8 cellular contexts compared by ENCODE assay signal in genomic region chr12:55974308-55974724, GRCh38. TPM values are rescaled to one million over a fixed set of nuclear protein-coding genes. Genes with fewer than 3 reads are reported as not detected.
DNase-seq lines count a peak whose midpoint lies in the region; ATAC-seq, FAIRE-seq and TF ChIP-seq lines count a peak whose summit lies in the region.

No MANE protein-coding gene starts in this region.

- TF ChIP-seq EP300 in K562 (IDR thresholded peaks at IDR 0.05; ENCODE audit: low read length) = no peak

- POLR2A ChIA-PET in K562 (lab: Yijun Ruan, JAX) = interaction anchor here (0.6 to 2.5 kb wide), 30 partner anchors 10 to 1956 kb away, joined by 3 to 49 read pairs (median 4); partner anchors contain the start of genes DNAJC14, IKZF4, ORMDL2 and PYM1

- peak overlapping the region; percentile 85 for H3K4me2 ChIP-seq in K562 (ENCODE audit: insufficient read depth, low read length)

- TF ChIP-seq RAD21 in K562 (CRISPR knock-in tag; conservative IDR thresholded peaks at IDR 0.05 in 1 of 2, IDR thresholded peaks at IDR 0.05 in 1 of 2) = no peak

- peak overlapping the region; percentile 68 for H3K4me3 ChIP-seq in K562

- TF ChIP-seq POLR2A in K562 (conservative IDR thresholded peaks at IDR 0.05) = peak; percentile 44; the same call in 1 of the 2 replicates

- ATAC-seq in HG02885 (IDR thresholded peaks at IDR 0.05; ENCODE audit: poor library complexity, unreplicated experiment) (peak; percentile 17), K562 (peak; percentile 68)

- H3K4me1 ChIP-seq in K562 (replicated peaks in 1 of 2; ENCODE audit: control insufficient read depth in 2 of 2, insufficient read depth in 2 of 2, low read length in 2 of 2) = peaks cover 14 to 21% of the 10 kb centered on the region in 2 experiments

- peaks cover 48% of the 10 kb centered on the region for H3K36me3 ChIP-seq in K562 (ENCODE audit: control insufficient read depth, insufficient read depth, low read length)

- CTCF ChIA-PET in K562 (lab: Yijun Ruan, JAX; ENCODE audit: low intra/inter-chr PET ratio) = interaction anchor here (0.6 kb wide), 1 partner anchor 41 kb away, joined by 3 read pairs; no protein-coding TSS in a partner anchor

- H3K27ac ChIP-seq in 22Rv1 (peak overlapping the region; percentile 89), K562 (ENCODE audit: extremely low read depth, low read depth, low read length) (peak overlapping the region; percentile 63)

- H3K79me2 ChIP-seq in K562 (ENCODE audit: control insufficient read depth, insufficient read depth, low read length) = peaks cover 46% of the 10 kb centered on the region

- TF ChIP-seq CTCF in 22Rv1 (IDR thresholded peaks at IDR 0.05) = no peak
- no peak for TF ChIP-seq CTCF in GM10266 (IDR thresholded peaks at IDR 0.05; ENCODE audit: control insufficient read depth, insufficient read depth, low read depth, missing control alignments)
- no peak for TF ChIP-seq CTCF in K562 (IDR thresholded peaks at IDR 0.05 in 2 of 3, conservative IDR thresholded peaks at IDR 0.05 in 1 of 3; ENCODE audit: insufficient read depth in 2 of 3, low read depth in 1 of 3, low read length in 3 of 3)

- FAIRE-seq in K562 (lab: Jason Lieb, UNC) = peak; percentile 65

- intact Hi-C loops in K562 (cut with micrococcal nuclease) = loop anchor here (5.0 kb wide), 1 partner anchor 47 kb away; the partner anchor contains the start of gene PYM1

- H4K20me1 ChIP-seq in K562 (replicated peaks; ENCODE audit: control insufficient read depth, insufficient read depth, low read length) = no peaks in the 10 kb centered on the region; the same call in 1 of the 2 replicates

- 2% methylated on average over 10 of the region's 15 CpGs for whole genome bisulfite sequencing in K562 (ENCODE audit: insufficient coverage, low coverage, missing lambda C conversion rate)

- H3K27me3 ChIP-seq in K562 (ENCODE audit: control insufficient read depth in 2 of 2, insufficient read depth in 2 of 2, low read length in 2 of 2) = no peaks in the 10 kb centered on the region

- in situ Hi-C loops in K562 (cut with MboI) = no loop called here

- peak; percentile 32 for DNase-seq in GM10266 (ENCODE audit: extremely low spot score)
- DNase-seq in NCI-H774 (lab: John Stamatoyannopoulos, UW) = peak; percentile 43
- DNase-seq in K562 (ENCODE audit: extremely low read depth in 1 of 4, low spot score in 3 of 4) = peak in 3 of 4 experiments; percentile 64 to 67 (median 65)
- DNase-seq in islet precursor cell = peak; percentile 89
- DNase-seq in stimulated activated CD4-positive, alpha-beta T cell treated with anti-CD3 and anti-CD28 coated beads, Interleukin-4, amount 100 ng/mL, for 1 hour = peak; percentile 23
- DNase-seq in epidermal melanocyte (ENCODE audit: insufficient read length, low spot score) = no peak

- no peaks in the 10 kb centered on the region for H3K9me3 ChIP-seq in K562 (replicated peaks; ENCODE audit: control insufficient read depth, insufficient read depth, low read depth, low read length)

- H3K9ac ChIP-seq in K562 (ENCODE audit: insufficient read depth in 1 of 2, low read depth in 2 of 2, low read length in 2 of 2) = peak overlapping the region; percentile 80 to 92

- H3K9me1 ChIP-seq in K562 (ENCODE audit: control insufficient read depth, insufficient read depth, low read length) = no peaks in the 10 kb centered on the region

- BruUV-seq in K562 (replicated peaks; lab: Mats Ljungman, UMichigan) = no TSS peak

- H2AFZ ChIP-seq in K562 (ENCODE audit: low read depth, low read length) = peak overlapping the region; percentile 50

RNA-seq across cellular contexts. Expression of gene RAB5B, which starts 0.4 kb away (rescaled TPM):
- 74.2 and 106 TPM in 2 replicates for total RNA-seq in K562 (2011; cell fraction: chromatin; rRNA removed; ENCODE audit: low replicate concordance)
- 56.2 and 58.3 TPM in 2 replicates for total RNA-seq in K562 (2011; cell fraction: nucleolus; rRNA removed)
- 79.6 and 100 TPM in 2 replicates for total RNA-seq in K562 (2011; cell fraction: nucleoplasm; rRNA removed)
- total RNA-seq in K562 (2014; rRNA removed) (14.3 and 18.2 TPM in 2 replicates), K562 (2014; rRNA removed; fragmentation: Illumina TruSeq; extraction: Trizol) (24.7 and 25.2 TPM in 2 replicates), K562 (2015; rRNA removed; fragmentation: Illumina TruSeq; extraction: Trizol) (20.8 and 22.0 TPM in 2 replicates), K562 (2021) (33.7 and 35.1 TPM in 2 replicates)
- polyA plus RNA-seq in K562 (2011; rRNA removed) (73.8 and 79.6 TPM in 2 replicates), K562 (2014; fragmentation: Illumina TruSeq; extraction: Trizol) (39.7 and 49.4 TPM in 2 replicates), K562 (2014; fragmentation: Nextera tagmentation; extraction: Ambion mirVana) (10 to 100 TPM in 1 of 2 experiments, 1 to 10 TPM in 1; 6.8 to 12.2 TPM), K562 (2014; rRNA removed) (29.5 and 37.1 TPM in 2 replicates)
- 46.7 and 81.7 TPM in 2 replicates for polyA plus RNA-seq in K562 (2011; cell fraction: cytosol; rRNA removed)
- 47.0 and 59.0 TPM in 2 replicates for polyA plus RNA-seq in K562 (2011; cell fraction: nucleus; rRNA removed)
- polyA plus RNA-seq in K562 (2012) = 30.1 and 47.5 TPM in 2 replicates
- polyA minus RNA-seq in K562 (2011; rRNA and poly(A)+ RNA removed) = 71.3 and 77.5 TPM in 2 replicates
- polyA minus RNA-seq in K562 (2011; cell fraction: cytosol; rRNA and poly(A)+ RNA removed) = 31.7 and 33.6 TPM in 2 replicates
- 13.5 and 26.8 TPM in 2 replicates for polyA minus RNA-seq in K562 (2011; cell fraction: nucleus; rRNA and poly(A)+ RNA removed)

RNA-seq across cellular contexts. Expression of gene CDK2, which starts 7.7 kb away (rescaled TPM):
- 59.4 and 105 TPM in 2 replicates for total RNA-seq in K562 (2011; cell fraction: chromatin; rRNA removed; ENCODE audit: low replicate concordance)
- total RNA-seq in K562 (2011; cell fraction: nucleolus; rRNA removed) = 83.6 and 91.2 TPM in 2 replicates
- 82.4 and 85.6 TPM in 2 replicates for total RNA-seq in K562 (2011; cell fraction: nucleoplasm; rRNA removed)
- total RNA-seq in K562 (2014; rRNA removed) (83.6 and 101 TPM in 2 replicates), K562 (2014; rRNA removed; fragmentation: Illumina TruSeq; extraction: Trizol) (96.5 and 116 TPM in 2 replicates), K562 (2015; rRNA removed; fragmentation: Illumina TruSeq; extraction: Trizol) (106 and 111 TPM in 2 replicates), K562 (2021) (110 and 133 TPM in 2 replicates)
- polyA plus RNA-seq in K562 (2011; rRNA removed) (200 and 213 TPM in 2 replicates), K562 (2014; fragmentation: Illumina TruSeq; extraction: Trizol) (129 and 166 TPM in 2 replicates), K562 (2014; fragmentation: Nextera tagmentation; extraction: Ambion mirVana) (10 to 100 TPM; 17.4 to 26.4 TPM), K562 (2014; rRNA removed) (109 and 114 TPM in 2 replicates)
- 130 and 203 TPM in 2 replicates for polyA plus RNA-seq in K562 (2011; cell fraction: cytosol; rRNA removed)
- polyA plus RNA-seq in K562 (2011; cell fraction: nucleus; rRNA removed) = 271 and 421 TPM in 2 replicates
- polyA plus RNA-seq in K562 (2012) = 106 and 139 TPM in 2 replicates
- 58.7 and 86.0 TPM in 2 replicates for polyA minus RNA-seq in K562 (2011; rRNA and poly(A)+ RNA removed)
- 48.2 and 82.6 TPM in 2 replicates for polyA minus RNA-seq in K562 (2011; cell fraction: cytosol; rRNA and poly(A)+ RNA removed)
- 31.2 and 44.9 TPM in 2 replicates for polyA minus RNA-seq in K562 (2011; cell fraction: nucleus; rRNA and poly(A)+ RNA removed)

RNA-seq across cellular contexts. Expression of gene PMEL, which starts 8.5 kb away (rescaled TPM):
- 2.5 and 8.4 TPM in 2 replicates for total RNA-seq in K562 (2011; cell fraction: chromatin; rRNA removed; ENCODE audit: low replicate concordance)
- total RNA-seq in K562 (2011; cell fraction: nucleolus; rRNA removed) = 3.4 and 4.2 TPM in 2 replicates
- total RNA-seq in K562 (2011; cell fraction: nucleoplasm; rRNA removed) = 5.3 and 6.1 TPM in 2 replicates
- total RNA-seq in K562 (2014; rRNA removed) (0.36 and 0.78 TPM in 2 replicates), K562 (2014; rRNA removed; fragmentation: Illumina TruSeq; extraction: Trizol) (0.96 and 1.1 TPM in 2 replicates), K562 (2015; rRNA removed; fragmentation: Illumina TruSeq; extraction: Trizol) (0.54 and 0.72 TPM in 2 replicates), K562 (2021) (0.96 and 0.98 TPM in 2 replicates)
- polyA plus RNA-seq in K562 (2011; rRNA removed) (2.0 and 2.8 TPM in 2 replicates), K562 (2014; fragmentation: Illumina TruSeq; extraction: Trizol) (1.4 and 1.9 TPM in 2 replicates), K562 (2014; fragmentation: Nextera tagmentation; extraction: Ambion mirVana) (under 1 TPM; 0.39 to 0.68 TPM), K562 (2014; rRNA removed) (1.1 and 2.5 TPM in 2 replicates)
- polyA plus RNA-seq in K562 (2011; cell fraction: cytosol; rRNA removed) = 2.1 and 2.8 TPM in 2 replicates
- 9.6 and 10.1 TPM in 2 replicates for polyA plus RNA-seq in K562 (2011; cell fraction: nucleus; rRNA removed)
- polyA plus RNA-seq in K562 (2012) = 0.81 and 1.9 TPM in 2 replicates
- 1.5 and 1.6 TPM in 2 replicates for polyA minus RNA-seq in K562 (2011; rRNA and poly(A)+ RNA removed)
- polyA minus RNA-seq in K562 (2011; cell fraction: cytosol; rRNA and poly(A)+ RNA removed) = not detected in 2 replicates
- 1.2 and 1.6 TPM in 2 replicates for polyA minus RNA-seq in K562 (2011; cell fraction: nucleus; rRNA and poly(A)+ RNA removed)

RNA-seq across cellular contexts. Expression of gene SUOX, which starts 22.8 kb away (rescaled TPM):
- 64.5 and 126 TPM in 2 replicates for total RNA-seq in K562 (2011; cell fraction: chromatin; rRNA removed; ENCODE audit: low replicate concordance)
- total RNA-seq in K562 (2011; cell fraction: nucleolus; rRNA removed) = 67.9 and 78.4 TPM in 2 replicates
- 78.7 and 91.5 TPM in 2 replicates for total RNA-seq in K562 (2011; cell fraction: nucleoplasm; rRNA removed)
- total RNA-seq in K562 (2014; rRNA removed) = 21.3 and 30.1 TPM in 2 replicates
- total RNA-seq in K562 (2014; rRNA removed; fragmentation: Illumina TruSeq; extraction: Trizol) = 18.1 and 22.9 TPM in 2 replicates
- 29.9 and 30.0 TPM in 2 replicates for total RNA-seq in K562 (2015; rRNA removed; fragmentation: Illumina TruSeq; extraction: Trizol)
- total RNA-seq in K562 (2021) = 23.7 and 25.8 TPM in 2 replicates
- polyA plus RNA-seq in K562 (2011; rRNA removed) = 31.2 and 31.5 TPM in 2 replicates
- polyA plus RNA-seq in K562 (2011; cell fraction: cytosol; rRNA removed) = 33.1 and 43.9 TPM in 2 replicates
- polyA plus RNA-seq in K562 (2011; cell fraction: nucleus; rRNA removed) = 62.5 and 76.6 TPM in 2 replicates
- polyA plus RNA-seq in K562 (2012) = 26.9 and 29.9 TPM in 2 replicates
- 32.2 and 39.7 TPM in 2 replicates for polyA plus RNA-seq in K562 (2014; fragmentation: Illumina TruSeq; extraction: Trizol)
- polyA plus RNA-seq in K562 (2014; fragmentation: Nextera tagmentation; extraction: Ambion mirVana) = 10 to 100 TPM in 1 of 2 experiments, 1 to 10 TPM in 1; 9.2 to 21.6 TPM
- 25.4 and 27.9 TPM in 2 replicates for polyA plus RNA-seq in K562 (2014; rRNA removed)
- polyA minus RNA-seq in K562 (2011; rRNA and poly(A)+ RNA removed) = 30.3 and 35.2 TPM in 2 replicates
- 16.8 and 19.6 TPM in 2 replicates for polyA minus RNA-seq in K562 (2011; cell fraction: cytosol; rRNA and poly(A)+ RNA removed)
- 24.4 and 37.4 TPM in 2 replicates for polyA minus RNA-seq in K562 (2011; cell fraction: nucleus; rRNA and poly(A)+ RNA removed)

RNA-seq across cellular contexts. Expression of gene DGKA, which starts 43.4 kb away (rescaled TPM):
- 62.2 and 79.1 TPM in 2 replicates for total RNA-seq in K562 (2011; cell fraction: chromatin; rRNA removed; ENCODE audit: low replicate concordance)
- total RNA-seq in K562 (2011; cell fraction: nucleolus; rRNA removed) = 35.8 and 47.0 TPM in 2 replicates
- total RNA-seq in K562 (2011; cell fraction: nucleoplasm; rRNA removed) = 36.1 and 38.3 TPM in 2 replicates
- total RNA-seq in K562 (2014; rRNA removed) (6.2 and 7.6 TPM in 2 replicates), K562 (2014; rRNA removed; fragmentation: Illumina TruSeq; extraction: Trizol) (8.2 and 8.4 TPM in 2 replicates), K562 (2015; rRNA removed; fragmentation: Illumina TruSeq; extraction: Trizol) (5.3 and 6.0 TPM in 2 replicates), K562 (2021) (11.0 and 11.1 TPM in 2 replicates)
- polyA plus RNA-seq in K562 (2011; rRNA removed) (5.8 and 10.7 TPM in 2 replicates), K562 (2014; fragmentation: Illumina TruSeq; extraction: Trizol) (9.3 and 10.1 TPM in 2 replicates), K562 (2014; fragmentation: Nextera tagmentation; extraction: Ambion mirVana) (1 to 10 TPM; 3.4 to 4.7 TPM), K562 (2014; rRNA removed) (12.4 and 13.8 TPM in 2 replicates)
- 5.8 and 7.2 TPM in 2 replicates for polyA plus RNA-seq in K562 (2011; cell fraction: cytosol; rRNA removed)
- 71.2 and 80.8 TPM in 2 replicates for polyA plus RNA-seq in K562 (2011; cell fraction: nucleus; rRNA removed)
- polyA plus RNA-seq in K562 (2012) = 9.1 and 13.8 TPM in 2 replicates
- 11.4 and 13.3 TPM in 2 replicates for polyA minus RNA-seq in K562 (2011; rRNA and poly(A)+ RNA removed)
- polyA minus RNA-seq in K562 (2011; cell fraction: cytosol; rRNA and poly(A)+ RNA removed) = 9.3 and 12.8 TPM in 2 replicates
- 14.4 and 33.1 TPM in 2 replicates for polyA minus RNA-seq in K562 (2011; cell fraction: nucleus; rRNA and poly(A)+ RNA removed)
